1 cellular context compared by ENCODE assay signal in the genomic region with DNA sequence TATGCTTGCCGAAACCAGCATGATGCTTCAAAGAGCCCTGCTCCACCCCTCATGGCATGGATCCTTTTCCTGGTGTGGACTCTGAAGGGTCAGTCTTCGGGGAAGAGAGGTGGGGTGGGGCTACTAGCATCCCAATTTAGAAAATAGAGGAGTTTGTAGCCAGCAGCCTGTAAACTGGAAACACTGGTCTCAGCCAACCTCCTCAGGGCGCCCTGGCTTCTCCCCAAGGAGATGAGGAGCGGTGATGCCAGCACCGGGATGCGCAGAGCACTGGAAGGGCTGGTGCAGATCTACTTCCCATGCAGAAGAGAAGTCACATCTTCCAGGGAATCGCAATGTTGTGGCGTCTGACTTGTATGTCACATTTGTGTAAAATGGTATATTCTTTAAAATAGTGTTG.
A peak's percentile ranks its signal among the peaks of the same experiment; 100 is the strongest.
TF ChIP-seq lines count a peak whose summit lies in the region.

No MANE protein-coding gene starts in this region.

TF ChIP-seq in K562, 482 proteins besides CTCF, POLR2A, EP300 and RAD21:
- TF ChIP-seq ZNF121 (CRISPR knock-in tag; conservative IDR thresholded peaks at IDR 0.05) = 0 out of 2 replicates have a peak, but pooled peaks have one; percentile 6
- no peak for TF ChIP-seq ZNF785 (CRISPR knock-in tag; IDR thresholded peaks at IDR 0.05)
